In genomic region chr13:27665333-27665732, GRCh38 we compare ENCODE assay signal across 15 cellular contexts. TPM values are rescaled to one million over a fixed set of nuclear protein-coding genes. Genes with fewer than 3 reads are reported as not detected.
DNase-seq lines count a peak whose midpoint lies in the region; ATAC-seq and TF ChIP-seq lines count a peak whose summit lies in the region.
"Had no signal": no experiment of that assay in that cellular context is flagged by ENCODE, and none has a peak within 500 bp of the region (broad histone marks: within the 10 kb centered on the region; RNA-seq: fewer than 3 reads in every experiment).

No MANE protein-coding gene starts in this region.

- H3K27ac ChIP-seq in left ventricle myocardium inferior (replicated peaks) = no peak overlapping the region
- H3K27ac ChIP-seq: HL-60, SJSA1 had no signal

- H3K36me3 ChIP-seq in left ventricle myocardium inferior = peaks cover 7% of the 10 kb centered on the region
- H3K36me3 ChIP-seq: SJSA1 had no signal

- no peaks in the 10 kb centered on the region for H3K9me3 ChIP-seq in left ventricle myocardium inferior (replicated peaks)
- H3K9me3 ChIP-seq: SJSA1 had no signal

- ATAC-seq in Right ventricle myocardium superior (ENCODE audit: poor library complexity) (no peak), HG02678 (IDR thresholded peaks at IDR 0.05; ENCODE audit: unreplicated experiment) (no peak)
- ATAC-seq in activated CD4-positive, CD25-positive, alpha-beta regulatory T cell treated with anti-CD3 and anti-CD28 coated beads, Interleukin-2, amount 50 U/mL, for 24 hours = no peak

- H3K4me3 ChIP-seq in left ventricle myocardium inferior = no peak overlapping the region
- no peak overlapping the region for H3K4me3 ChIP-seq in fibroblast of pulmonary artery (replicated peaks; ENCODE audit: low read depth, low read length)
- H3K4me3 ChIP-seq: SJSA1 had no signal

- intact Hi-C loops in left ventricle myocardium inferior (cut with micrococcal nuclease) (no loop called here), Right ventricle myocardium superior (cut with DNase I) (no loop called here)

- H3K27me3 ChIP-seq in left ventricle myocardium inferior (ENCODE audit: low read depth) = no peaks in the 10 kb centered on the region
- H3K27me3 ChIP-seq: SJSA1 had no signal

- TF ChIP-seq CTCF in left ventricle myocardium inferior (IDR thresholded peaks at IDR 0.05; ENCODE audit: borderline replicate concordance) = peak; percentile 51
- peak; percentile 32 for TF ChIP-seq CTCF in fibroblast of pulmonary artery (IDR thresholded peaks at IDR 0.05; ENCODE audit: low read length, missing control alignments)

- DNase-seq in left ventricle myocardium inferior (no peak), Right ventricle myocardium superior (no peak), SK-MEL-5 (ENCODE audit: low read depth, low spot score) (peak; percentile 47), fibroblast of pulmonary artery (ENCODE audit: low read depth) (no peak), HPDE6-E6E7 (ENCODE audit: extremely low spot score) (no peak), NCI-H82 treated with DMSO at 0.1 percent for 48 hours (lab: John Stamatoyannopoulos, UW; ENCODE audit: unreplicated experiment) (no peak)
- DNase-seq: activated CD4-positive, CD25-positive, alpha-beta regulatory T cell treated with anti-CD3 and anti-CD28 coated beads, Interleukin-2, amount 50 U/mL, for 72 hours; activated T-cell treated with anti-CD3 and anti-CD28 coated beads, Interleukin-2, amount 50 U/mL, for 1 hour; CD4-positive, alpha-beta T cell; NCI-H446 treated with DMSO at 0.1 percent for 48 hours; stimulated activated CD4-positive, alpha-beta T cell treated with anti-CD3 and anti-CD28 coated beads, Interleukin-4, amount 100 ng/mL, for 4 hours had no signal

- in situ Hi-C loops in SK-MEL-5 (cut with HindIII; ENCODE audit: low pct_unique_long_range_greater_than_20kb, low sequenced_read_pairs) = no loop called here

- peaks cover 55% of the 10 kb centered on the region for H3K4me1 ChIP-seq in left ventricle myocardium inferior
- H3K4me1 ChIP-seq: SJSA1 had no signal

RNA-seq across cellular contexts. Expression of gene POLR1D, which starts 43.6 kb away (rescaled TPM):
- total RNA-seq in left ventricle myocardium inferior (73.5 TPM), Right ventricle myocardium superior (81.1 TPM)
- 205 and 213 TPM in 2 replicates for total RNA-seq in SK-MEL-5 (2014; rRNA removed; shearing (Covaris generic))
- 164 and 172 TPM in 2 replicates for polyA plus RNA-seq in SK-MEL-5 (2015; cell fraction: cytosol; rRNA removed)
- 91.1 and 96.5 TPM in 2 replicates for polyA plus RNA-seq in SK-MEL-5 (2015; cell fraction: nucleus; rRNA removed)

RNA-seq across cellular contexts. Expression of gene LNX2, which starts 45.0 kb away (rescaled TPM):
- total RNA-seq in left ventricle myocardium inferior = 11.2 TPM
- total RNA-seq in Right ventricle myocardium superior = 9.7 TPM
- total RNA-seq in SK-MEL-5 (2014; rRNA removed; shearing (Covaris generic)) = 13.4 and 14.8 TPM in 2 replicates
- 12.1 and 17.0 TPM in 2 replicates for polyA plus RNA-seq in SK-MEL-5 (2015; cell fraction: cytosol; rRNA removed)
- polyA plus RNA-seq in SK-MEL-5 (2015; cell fraction: nucleus; rRNA removed) = 5.8 and 6.1 TPM in 2 replicates
